Comparison of ENCODE assay signal across 15 cellular contexts in the genomic region with DNA sequence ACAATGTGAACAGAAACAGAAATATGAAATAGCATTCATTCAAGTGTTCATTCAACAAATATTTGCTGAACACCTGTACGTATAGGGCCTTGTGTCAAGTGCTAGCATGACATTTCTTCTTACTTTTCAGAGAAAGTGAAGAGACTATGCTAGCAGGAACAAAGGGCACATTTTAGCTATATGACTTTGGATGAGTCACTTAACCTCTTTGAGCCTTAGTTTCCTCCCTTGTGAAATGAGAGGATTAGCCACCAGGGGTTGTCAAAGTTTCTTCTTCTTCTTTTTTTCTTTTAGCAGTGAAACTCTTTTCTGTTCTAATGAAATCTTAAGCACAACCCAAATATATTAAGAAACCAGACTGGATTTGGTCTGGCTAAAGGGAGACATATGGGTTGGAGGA. TPM values are rescaled to one million over a fixed set of nuclear protein-coding genes. Genes with fewer than 3 reads are reported as not detected.
DNase-seq lines count a peak whose midpoint lies in the region; ATAC-seq and TF ChIP-seq lines count a peak whose summit lies in the region.
"Had no signal": no experiment of that assay in that cellular context is flagged by ENCODE, and none has a peak within 500 bp of the region (broad histone marks: within the 10 kb centered on the region; RNA-seq: fewer than 3 reads in every experiment).

No MANE protein-coding gene starts in this region.

- H3K4me3 ChIP-seq in PC-3 (ENCODE audit: low read length) = no peak overlapping the region

- H3K9me3 ChIP-seq in PC-3 (ENCODE audit: low read length) = no peaks in the 10 kb centered on the region

- peaks cover 11% of the 10 kb centered on the region for H3K4me1 ChIP-seq in PC-3 (ENCODE audit: insufficient read depth, low read length)

- no peaks in the 10 kb centered on the region for H3F3A ChIP-seq in PC-3 (ENCODE audit: low read length, unreplicated experiment)

- H3K79me2 ChIP-seq in PC-3 (ENCODE audit: low read length) = no peaks in the 10 kb centered on the region
- H3K79me2 ChIP-seq: parathyroid adenoma had no signal

- H3K9me2 ChIP-seq in PC-3 (replicated peaks; ENCODE audit: low read length) = no peaks in the 10 kb centered on the region

- BruUV-seq in PC-3 (replicated peaks; lab: Mats Ljungman, UMichigan) = no TSS peak

- no peaks in the 10 kb centered on the region for H4K20me1 ChIP-seq in PC-3 (ENCODE audit: low read length)

- H3K36me3 ChIP-seq in PC-3 (ENCODE audit: low read depth, low read length) = no peaks in the 10 kb centered on the region

- H3K27me3 ChIP-seq in PC-3 (ENCODE audit: low read length) = no peaks in the 10 kb centered on the region

- CTCF ChIA-PET in PC-3 (lab: Charles Lee) = no interaction called here

- H2AFZ ChIP-seq in PC-3 (ENCODE audit: low read length) = no peak overlapping the region
- H2AFZ ChIP-seq: parathyroid adenoma had no signal

- no peak overlapping the region for H3K27ac ChIP-seq in PC-3 (ENCODE audit: low read length)
- H3K27ac ChIP-seq: parathyroid adenoma had no signal

- TF ChIP-seq CTCF in PC-3 (conservative IDR thresholded peaks at IDR 0.05; ENCODE audit: low read depth, low read length) = peak; percentile 53

- intact Hi-C loops in PC-3 (cut with micrococcal nuclease) = loop anchor here (5.0 kb wide), 1 partner anchor 95 kb away; no protein-coding TSS in a partner anchor

- POLR2A ChIA-PET in PC-3 (lab: Charles Lee; ENCODE audit: unreplicated experiment) = interaction anchor here (0.6 kb wide), 1 partner anchor 332 kb away, joined by 7 read pairs; no protein-coding TSS in a partner anchor

- peak; percentile 77 for ATAC-seq in PC-3
- ATAC-seq in HG02884 (IDR thresholded peaks at IDR 0.05; ENCODE audit: unreplicated experiment) = no peak
- no peak for ATAC-seq in GM19463 (IDR thresholded peaks at IDR 0.05; ENCODE audit: unreplicated experiment)

- H3K4me2 ChIP-seq in PC-3 (ENCODE audit: low read length) = no peak overlapping the region

- H3K9ac ChIP-seq in PC-3 (ENCODE audit: low read length) = no peak overlapping the region
- H3K9ac ChIP-seq: parathyroid adenoma had no signal

- DNase-seq in ELR (ENCODE audit: low read depth) (peak; percentile 77), PC-3 (peak; percentile 74), fibroblast of gingiva (ENCODE audit: low read depth) (peak; percentile 36), pulmonary artery endothelial cell (ENCODE audit: low read depth, low spot score) (peak; percentile 20), NCI-H510A treated with DMSO at 0.1 percent for 48 hours (lab: John Stamatoyannopoulos, UW) (no peak), GDM1 (lab: John Stamatoyannopoulos, UW) (no peak)
- DNase-seq: activated CD4-positive, alpha-beta memory T cell treated with anti-CD3 and anti-CD28 coated beads, Interleukin-2, amount 10 ng/mL, durations not matched to agents 7 days and 5 days; DND-41; KG1; NCI-H2227 treated with DMSO at 0.1 percent for 48 hours; stimulated activated CD4-positive, alpha-beta T cell treated with anti-CD3 and anti-CD28 coated beads, Interleukin-4, amount 100 ng/mL, for 1 hour; substantia nigra had no signal

RNA-seq across cellular contexts. Expression of a gene that starts 53.1 kb away (rescaled TPM):
- 1.3 and 1.5 TPM in 2 replicates for total RNA-seq in PC-3 (2014; rRNA removed)
- total RNA-seq in pulmonary artery endothelial cell = 0.99 and 1.4 TPM in 2 replicates
- total RNA-seq: activated CD4-positive, alpha-beta memory T cell treated with anti-CD3 and anti-CD28 coated beads, Interleukin-2, amount 10 ng/mL, durations not matched to agents 7 days and 5 days had no signal

Comparison
In these comparisons a context has a peak if more than half of its experiments do, and no peak if none do; other contexts are left out.
1. DNase-seq: peak in ELR (single experiment), PC-3 (single experiment), fibroblast of gingiva (single experiment) and pulmonary artery endothelial cell (single experiment); none in NCI-H510A treated with DMSO at 0.1 percent for 48 hours (single experiment) and GDM1 (single experiment).